Comparison of ENCODE assay signal across 1 cellular context in genomic region chr2:45611020-45611737, GRCh38.
TF ChIP-seq lines count a peak whose summit lies in the region.

A gene with protein sequence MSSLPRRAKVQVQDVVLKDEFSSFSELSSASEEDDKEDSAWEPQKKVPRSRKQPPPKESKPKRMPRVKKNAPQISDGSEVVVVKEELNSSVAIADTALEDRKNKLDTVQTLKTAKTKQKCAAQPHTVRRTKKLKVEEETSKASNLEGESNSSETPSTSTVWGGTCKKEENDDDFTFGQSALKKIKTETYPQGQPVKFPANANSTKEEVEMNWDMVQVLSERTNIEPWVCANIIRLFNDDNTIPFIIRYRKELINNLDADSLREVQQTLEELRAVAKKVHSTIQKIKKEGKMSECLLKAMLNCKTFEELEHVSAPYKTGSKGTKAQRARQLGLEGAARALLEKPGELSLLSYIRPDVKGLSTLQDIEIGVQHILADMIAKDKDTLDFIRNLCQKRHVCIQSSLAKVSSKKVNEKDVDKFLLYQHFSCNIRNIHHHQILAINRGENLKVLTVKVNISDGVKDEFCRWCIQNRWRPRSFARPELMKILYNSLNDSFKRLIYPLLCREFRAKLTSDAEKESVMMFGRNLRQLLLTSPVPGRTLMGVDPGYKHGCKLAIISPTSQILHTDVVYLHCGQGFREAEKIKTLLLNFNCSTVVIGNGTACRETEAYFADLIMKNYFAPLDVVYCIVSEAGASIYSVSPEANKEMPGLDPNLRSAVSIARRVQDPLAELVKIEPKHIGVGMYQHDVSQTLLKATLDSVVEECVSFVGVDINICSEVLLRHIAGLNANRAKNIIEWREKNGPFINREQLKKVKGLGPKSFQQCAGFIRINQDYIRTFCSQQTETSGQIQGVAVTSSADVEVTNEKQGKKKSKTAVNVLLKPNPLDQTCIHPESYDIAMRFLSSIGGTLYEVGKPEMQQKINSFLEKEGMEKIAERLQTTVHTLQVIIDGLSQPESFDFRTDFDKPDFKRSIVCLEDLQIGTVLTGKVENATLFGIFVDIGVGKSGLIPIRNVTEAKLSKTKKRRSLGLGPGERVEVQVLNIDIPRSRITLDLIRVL (minus strand): TSS chr2:45611267. CDS start chr2:45605441, 5,826 bp downstream.

TF ChIP-seq in HepG2, 621 proteins besides CTCF, POLR2A, EP300 and RAD21 (continued from another document and continues in another):
- no peak for TF ChIP-seq ZBTB4 (CRISPR knock-in tag; IDR thresholded peaks at IDR 0.05; ENCODE audit: borderline replicate concordance)
- peak; percentile 67; the same call in 1 of the 2 replicates for TF ChIP-seq DMAP1 (CRISPR knock-in tag; IDR thresholded peaks at IDR 0.05)
- TF ChIP-seq ZNF652 (CRISPR knock-in tag; IDR thresholded peaks at IDR 0.05; ENCODE audit: borderline replicate concordance, low read depth) = no peak
- TF ChIP-seq, protein P1, sequence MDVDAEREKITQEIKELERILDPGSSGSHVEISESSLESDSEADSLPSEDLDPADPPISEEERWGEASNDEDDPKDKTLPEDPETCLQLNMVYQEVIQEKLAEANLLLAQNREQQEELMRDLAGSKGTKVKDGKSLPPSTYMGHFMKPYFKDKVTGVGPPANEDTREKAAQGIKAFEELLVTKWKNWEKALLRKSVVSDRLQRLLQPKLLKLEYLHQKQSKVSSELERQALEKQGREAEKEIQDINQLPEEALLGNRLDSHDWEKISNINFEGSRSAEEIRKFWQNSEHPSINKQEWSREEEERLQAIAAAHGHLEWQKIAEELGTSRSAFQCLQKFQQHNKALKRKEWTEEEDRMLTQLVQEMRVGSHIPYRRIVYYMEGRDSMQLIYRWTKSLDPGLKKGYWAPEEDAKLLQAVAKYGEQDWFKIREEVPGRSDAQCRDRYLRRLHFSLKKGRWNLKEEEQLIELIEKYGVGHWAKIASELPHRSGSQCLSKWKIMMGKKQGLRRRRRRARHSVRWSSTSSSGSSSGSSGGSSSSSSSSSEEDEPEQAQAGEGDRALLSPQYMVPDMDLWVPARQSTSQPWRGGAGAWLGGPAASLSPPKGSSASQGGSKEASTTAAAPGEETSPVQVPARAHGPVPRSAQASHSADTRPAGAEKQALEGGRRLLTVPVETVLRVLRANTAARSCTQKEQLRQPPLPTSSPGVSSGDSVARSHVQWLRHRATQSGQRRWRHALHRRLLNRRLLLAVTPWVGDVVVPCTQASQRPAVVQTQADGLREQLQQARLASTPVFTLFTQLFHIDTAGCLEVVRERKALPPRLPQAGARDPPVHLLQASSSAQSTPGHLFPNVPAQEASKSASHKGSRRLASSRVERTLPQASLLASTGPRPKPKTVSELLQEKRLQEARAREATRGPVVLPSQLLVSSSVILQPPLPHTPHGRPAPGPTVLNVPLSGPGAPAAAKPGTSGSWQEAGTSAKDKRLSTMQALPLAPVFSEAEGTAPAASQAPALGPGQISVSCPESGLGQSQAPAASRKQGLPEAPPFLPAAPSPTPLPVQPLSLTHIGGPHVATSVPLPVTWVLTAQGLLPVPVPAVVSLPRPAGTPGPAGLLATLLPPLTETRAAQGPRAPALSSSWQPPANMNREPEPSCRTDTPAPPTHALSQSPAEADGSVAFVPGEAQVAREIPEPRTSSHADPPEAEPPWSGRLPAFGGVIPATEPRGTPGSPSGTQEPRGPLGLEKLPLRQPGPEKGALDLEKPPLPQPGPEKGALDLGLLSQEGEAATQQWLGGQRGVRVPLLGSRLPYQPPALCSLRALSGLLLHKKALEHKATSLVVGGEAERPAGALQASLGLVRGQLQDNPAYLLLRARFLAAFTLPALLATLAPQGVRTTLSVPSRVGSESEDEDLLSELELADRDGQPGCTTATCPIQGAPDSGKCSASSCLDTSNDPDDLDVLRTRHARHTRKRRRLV (CRISPR knock-in tag; IDR thresholded peaks at IDR 0.05) = 0 out of 2 replicates have a peak, but pooled peaks have one; percentile 62
- no peak for TF ChIP-seq ZEB1 (IDR thresholded peaks at IDR 0.05; ENCODE audit: insufficient replicate concordance, low read depth)
- TF ChIP-seq HDAC6 (IDR thresholded peaks at IDR 0.05; ENCODE audit: low read depth, low read length) = no peak
- no peak for TF ChIP-seq ZFYVE20 (CRISPR knock-in tag; IDR thresholded peaks at IDR 0.05; ENCODE audit: borderline replicate concordance, low read depth)
- TF ChIP-seq, protein P2, sequence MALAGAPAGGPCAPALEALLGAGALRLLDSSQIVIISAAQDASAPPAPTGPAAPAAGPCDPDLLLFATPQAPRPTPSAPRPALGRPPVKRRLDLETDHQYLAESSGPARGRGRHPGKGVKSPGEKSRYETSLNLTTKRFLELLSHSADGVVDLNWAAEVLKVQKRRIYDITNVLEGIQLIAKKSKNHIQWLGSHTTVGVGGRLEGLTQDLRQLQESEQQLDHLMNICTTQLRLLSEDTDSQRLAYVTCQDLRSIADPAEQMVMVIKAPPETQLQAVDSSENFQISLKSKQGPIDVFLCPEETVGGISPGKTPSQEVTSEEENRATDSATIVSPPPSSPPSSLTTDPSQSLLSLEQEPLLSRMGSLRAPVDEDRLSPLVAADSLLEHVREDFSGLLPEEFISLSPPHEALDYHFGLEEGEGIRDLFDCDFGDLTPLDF (CRISPR knock-in tag; IDR thresholded peaks at IDR 0.05) = peak; percentile 86
- TF ChIP-seq PHB2 (IDR thresholded peaks at IDR 0.05; ENCODE audit: partially characterized antibody) = no peak
- no peak for TF ChIP-seq IRX3 (CRISPR knock-in tag; IDR thresholded peaks at IDR 0.05; ENCODE audit: borderline replicate concordance, low read depth)
- no peak for TF ChIP-seq PLRG1 (conservative IDR thresholded peaks at IDR 0.05)
- no peak for TF ChIP-seq FOXC1 (CRISPR knock-in tag; IDR thresholded peaks at IDR 0.05; ENCODE audit: borderline replicate concordance)
- TF ChIP-seq ZNF280B (CRISPR knock-in tag; IDR thresholded peaks at IDR 0.05; ENCODE audit: borderline replicate concordance) = no peak
- TF ChIP-seq ZNF431 (CRISPR knock-in tag; IDR thresholded peaks at IDR 0.05; ENCODE audit: borderline replicate concordance, low read depth) = no peak
- no peak for TF ChIP-seq ZHX2 (IDR thresholded peaks at IDR 0.05; ENCODE audit: low read depth)
- no peak; the same call in 1 of the 2 replicates for TF ChIP-seq ZHX2 (CRISPR knock-in tag; IDR thresholded peaks at IDR 0.05; ENCODE audit: borderline replicate concordance)
- TF ChIP-seq, protein P3, sequence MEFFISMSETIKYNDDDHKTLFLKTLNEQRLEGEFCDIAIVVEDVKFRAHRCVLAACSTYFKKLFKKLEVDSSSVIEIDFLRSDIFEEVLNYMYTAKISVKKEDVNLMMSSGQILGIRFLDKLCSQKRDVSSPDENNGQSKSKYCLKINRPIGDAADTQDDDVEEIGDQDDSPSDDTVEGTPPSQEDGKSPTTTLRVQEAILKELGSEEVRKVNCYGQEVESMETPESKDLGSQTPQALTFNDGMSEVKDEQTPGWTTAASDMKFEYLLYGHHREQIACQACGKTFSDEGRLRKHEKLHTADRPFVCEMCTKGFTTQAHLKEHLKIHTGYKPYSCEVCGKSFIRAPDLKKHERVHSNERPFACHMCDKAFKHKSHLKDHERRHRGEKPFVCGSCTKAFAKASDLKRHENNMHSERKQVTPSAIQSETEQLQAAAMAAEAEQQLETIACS (CRISPR knock-in tag; IDR thresholded peaks at IDR 0.05) = no peak
- TF ChIP-seq HOXD1 (CRISPR knock-in tag; IDR thresholded peaks at IDR 0.05) = peak; percentile 36; the same call in 1 of the 2 replicates
- TF ChIP-seq, protein P4, sequence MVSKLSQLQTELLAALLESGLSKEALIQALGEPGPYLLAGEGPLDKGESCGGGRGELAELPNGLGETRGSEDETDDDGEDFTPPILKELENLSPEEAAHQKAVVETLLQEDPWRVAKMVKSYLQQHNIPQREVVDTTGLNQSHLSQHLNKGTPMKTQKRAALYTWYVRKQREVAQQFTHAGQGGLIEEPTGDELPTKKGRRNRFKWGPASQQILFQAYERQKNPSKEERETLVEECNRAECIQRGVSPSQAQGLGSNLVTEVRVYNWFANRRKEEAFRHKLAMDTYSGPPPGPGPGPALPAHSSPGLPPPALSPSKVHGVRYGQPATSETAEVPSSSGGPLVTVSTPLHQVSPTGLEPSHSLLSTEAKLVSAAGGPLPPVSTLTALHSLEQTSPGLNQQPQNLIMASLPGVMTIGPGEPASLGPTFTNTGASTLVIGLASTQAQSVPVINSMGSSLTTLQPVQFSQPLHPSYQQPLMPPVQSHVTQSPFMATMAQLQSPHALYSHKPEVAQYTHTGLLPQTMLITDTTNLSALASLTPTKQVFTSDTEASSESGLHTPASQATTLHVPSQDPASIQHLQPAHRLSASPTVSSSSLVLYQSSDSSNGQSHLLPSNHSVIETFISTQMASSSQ (IDR thresholded peaks at IDR 0.05; ENCODE audit: low read depth) = no peak
- TF ChIP-seq, protein P4 (CRISPR knock-in tag; IDR thresholded peaks at IDR 0.05; ENCODE audit: borderline replicate concordance) = peak; percentile 26; the same call in 1 of the 2 replicates
- TF ChIP-seq MIXL1 (CRISPR knock-in tag; IDR thresholded peaks at IDR 0.05) = no peak; the same call in 1 of the 2 replicates
- TF ChIP-seq SUZ12 (IDR thresholded peaks at IDR 0.05; ENCODE audit: low read depth, low read length) = no peak
- TF ChIP-seq ZNF775 (CRISPR knock-in tag; IDR thresholded peaks at IDR 0.05; ENCODE audit: borderline replicate concordance) = peak; percentile 80; the same call in 1 of the 2 replicates
- no peak for TF ChIP-seq CHD2 (IDR thresholded peaks at IDR 0.05; ENCODE audit: low read depth, low read length)
